Comparison of ENCODE assay signal across 25 cellular contexts in the genomic region with DNA sequence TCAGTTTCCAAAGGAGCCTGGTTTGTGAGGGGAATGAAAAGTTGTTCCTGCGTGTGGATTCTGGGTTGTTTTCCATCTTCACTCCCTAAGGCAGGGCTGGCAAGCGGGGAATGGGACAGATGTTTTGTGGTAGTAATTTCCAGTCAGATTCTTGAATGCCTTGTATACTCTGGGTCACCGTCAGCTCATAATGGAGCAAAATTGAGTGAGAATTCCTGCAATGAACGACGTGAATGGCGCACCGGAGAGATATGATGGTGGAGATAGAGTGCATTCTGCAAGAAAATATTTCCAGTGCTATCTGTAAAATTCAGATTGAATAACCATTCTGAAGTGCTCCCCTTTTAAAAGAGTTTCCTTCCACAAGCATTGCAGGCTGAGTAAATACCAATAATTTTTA.
"Had no signal": no experiment of that assay in that cellular context is flagged by ENCODE, and none has a peak within 500 bp of the region (broad histone marks: within the 10 kb centered on the region; RNA-seq: fewer than 3 reads in every experiment).

No MANE protein-coding gene starts in this region.

- H3K4me3 ChIP-seq: coronary artery, esophagus muscularis mucosa, lung, mucosa of descending colon, prostate gland, sigmoid colon, testis, tibial artery, upper lobe of right lung had no signal

- H3K27ac ChIP-seq: coronary artery, esophagus muscularis mucosa, prostate gland, sigmoid colon, testis, tibial artery, upper lobe of right lung had no signal

- H3K4me3 Mint-ChIP-seq: immature natural killer cell; memory B cell; natural killer cell treated with Interleukin-12 subunit alpha and Interleukin-12 subunit beta and Interleukin-15 and Interleukin-18, amount 100 ng/mL, for 72 hours; stimulated activated effector memory CD8-positive, alpha-beta T cell treated with anti-CD3 and anti-CD28 coated beads, Interleukin-12 subunit alpha, Interleukin-12 subunit beta, amount 100 ng/mL, for 72 hours had no signal

- ATAC-seq: left colon; mucosa of descending colon; natural killer cell treated with Interleukin-12 subunit alpha and Interleukin-12 subunit beta and Interleukin-15 and Interleukin-18, amount 100 ng/mL, for 72 hours; stimulated activated effector memory CD8-positive, alpha-beta T cell treated with anti-CD3 and anti-CD28 coated beads, Interleukin-12 subunit alpha, Interleukin-12 subunit beta, amount 100 ng/mL, for 72 hours; stimulated activated naive CD8-positive, alpha-beta T cell treated with anti-CD3 and anti-CD28 coated beads, Interleukin-15, Interleukin-2, amounts not matched to agents 100 U/mL and 50 U/mL, for 24 hours; upper lobe of right lung had no signal

- DNase-seq: dermis blood vessel endothelial cell; effector memory CD4-positive, alpha-beta T cell; hypothalamus; immature natural killer cell; islet precursor cell; kidney glomerular epithelial cell; left colon; mucosa of descending colon; naive B cell; nucleus accumbens; sigmoid colon; stimulated activated CD4-positive, alpha-beta T cell treated with anti-CD3 and anti-CD28 coated beads, Interleukin-2, amount 100 ng/mL, for 24 hours; stimulated activated CD4-positive, alpha-beta T cell treated with anti-CD3 and anti-CD28 coated beads, Interleukin-4, amount 100 ng/mL, for 24 hours; stimulated activated naive CD8-positive, alpha-beta T cell treated with anti-CD3 and anti-CD28 coated beads, Interleukin-15, Interleukin-2, amounts not matched to agents 100 U/mL and 50 U/mL, for 24 hours; substantia nigra; testis; tibial artery; upper lobe of right lung had no signal

- H3K27me3 ChIP-seq: esophagus muscularis mucosa, sigmoid colon, testis, tibial artery, upper lobe of right lung had no signal

- H3K4me1 ChIP-seq: prostate gland, testis, tibial artery had no signal

- H3K27ac Mint-ChIP-seq: memory B cell; natural killer cell treated with Interleukin-12 subunit alpha and Interleukin-12 subunit beta and Interleukin-15 and Interleukin-18, amount 100 ng/mL, for 72 hours; stimulated activated effector memory CD8-positive, alpha-beta T cell treated with anti-CD3 and anti-CD28 coated beads, Interleukin-12 subunit alpha, Interleukin-12 subunit beta, amount 100 ng/mL, for 72 hours had no signal

- H3K9me3 Mint-ChIP-seq: immature natural killer cell; memory B cell; naive B cell; natural killer cell treated with Interleukin-12 subunit alpha and Interleukin-12 subunit beta and Interleukin-15 and Interleukin-18, amount 100 ng/mL, for 72 hours; stimulated activated effector memory CD8-positive, alpha-beta T cell treated with anti-CD3 and anti-CD28 coated beads, Interleukin-12 subunit alpha, Interleukin-12 subunit beta, amount 100 ng/mL, for 72 hours had no signal

- H3K36me3 ChIP-seq: esophagus muscularis mucosa, prostate gland, sigmoid colon, tibial artery, upper lobe of right lung had no signal

- H3K9me3 ChIP-seq: esophagus muscularis mucosa, mucosa of descending colon, prostate gland, sigmoid colon, testis, tibial artery, upper lobe of right lung had no signal

- H3K27me3 Mint-ChIP-seq: memory B cell; naive B cell; natural killer cell treated with Interleukin-12 subunit alpha and Interleukin-12 subunit beta and Interleukin-15 and Interleukin-18, amount 100 ng/mL, for 72 hours had no signal

- H3K36me3 Mint-ChIP-seq: immature natural killer cell; memory B cell; naive B cell; natural killer cell treated with Interleukin-12 subunit alpha and Interleukin-12 subunit beta and Interleukin-15 and Interleukin-18, amount 100 ng/mL, for 72 hours had no signal
